Comparison of ENCODE assay signal across 1 cellular context in genomic region chr7:22962775-22963358, GRCh38.
TF ChIP-seq lines count a peak whose summit lies in the region.

No MANE protein-coding gene starts in this region.

TF ChIP-seq in IMR-90, 13 proteins besides CTCF, POLR2A, EP300 and RAD21 (continued from another document):
- TF ChIP-seq ELK1 (IDR thresholded peaks at IDR 0.05; ENCODE audit: borderline replicate concordance, low read depth, low read length) (no peak), CHD1 (IDR thresholded peaks at IDR 0.05; ENCODE audit: low read depth, low read length) (no peak), CEBPB (IDR thresholded peaks at IDR 0.05; ENCODE audit: low read depth, low read length) (no peak)
